In genomic region chr14:102629700-102630365, GRCh38 we compare ENCODE assay signal across 1 cellular context.
TF ChIP-seq lines count a peak whose summit lies in the region.

No MANE protein-coding gene starts in this region.

TF ChIP-seq in HEK293, 187 proteins besides CTCF, POLR2A, EP300 and RAD21 (continued from another document and continues in another):
- TF ChIP-seq GFI1B (tag by site-specific recombination; IDR thresholded peaks at IDR 0.05) (no peak), ZNF596 (tag by site-specific recombination; IDR thresholded peaks at IDR 0.05) (no peak), ZNF404 (tag by site-specific recombination; IDR thresholded peaks at IDR 0.05) (no peak), TSHZ1 (tag by site-specific recombination; IDR thresholded peaks at IDR 0.05; ENCODE audit: borderline replicate concordance) (no peak), ZFHX2 (tag by site-specific recombination; conservative IDR thresholded peaks at IDR 0.05) (no peak), ZNF423 (tag by site-specific recombination; IDR thresholded peaks at IDR 0.05) (no peak; the same call in 1 of the 2 replicates), ZNF521 (tag by site-specific recombination; IDR thresholded peaks at IDR 0.05) (no peak), ZNF239 (tag by site-specific recombination; IDR thresholded peaks at IDR 0.05) (no peak), HOXD13 (CRISPR knock-in tag; IDR thresholded peaks at IDR 0.05; ENCODE audit: borderline replicate concordance) (no peak), KLF8 (tag by site-specific recombination; IDR thresholded peaks at IDR 0.05) (no peak), ZNF610 (tag by site-specific recombination; IDR thresholded peaks at IDR 0.05; ENCODE audit: borderline replicate concordance) (no peak), ZBTB10 (tag by site-specific recombination; IDR thresholded peaks at IDR 0.05) (no peak), ZNF292 (tag by site-specific recombination; IDR thresholded peaks at IDR 0.05; ENCODE audit: borderline replicate concordance, low read depth) (no peak), ZNF843 (tag by site-specific recombination; IDR thresholded peaks at IDR 0.05) (peak; percentile 85), ZNF510 (tag by site-specific recombination; IDR thresholded peaks at IDR 0.05; ENCODE audit: insufficient replicate concordance) (no peak), ZSCAN30 (tag by site-specific recombination; IDR thresholded peaks at IDR 0.05) (no peak), ELK4 (IDR thresholded peaks at IDR 0.05; ENCODE audit: borderline replicate concordance, low read depth, low read length) (no peak), ZNF426 (tag by site-specific recombination; IDR thresholded peaks at IDR 0.05) (no peak), KLF16 (tag by site-specific recombination; IDR thresholded peaks at IDR 0.05) (no peak), ZNF184 (tag by site-specific recombination; IDR thresholded peaks at IDR 0.05) (no peak), TCF7L2 (IDR thresholded peaks at IDR 0.05; ENCODE audit: borderline replicate concordance, low read depth, low read length) (no peak), SCRT1 (tag by site-specific recombination; IDR thresholded peaks at IDR 0.05; ENCODE audit: borderline replicate concordance) (no peak), ZNF624 (tag by site-specific recombination; IDR thresholded peaks at IDR 0.05) (no peak), ZFP69B (tag by site-specific recombination; IDR thresholded peaks at IDR 0.05) (0 out of 2 replicates have a peak, but pooled peaks have one; percentile 44), ZNF785 (tag by site-specific recombination; IDR thresholded peaks at IDR 0.05) (no peak), ZNF645 (tag by site-specific recombination; IDR thresholded peaks at IDR 0.05) (no peak), ZNF549 (tag by site-specific recombination; IDR thresholded peaks at IDR 0.05) (no peak), ZNF174 (tag by site-specific recombination; IDR thresholded peaks at IDR 0.05) (no peak), ZNF514 (tag by site-specific recombination; IDR thresholded peaks at IDR 0.05) (no peak), ZNF155 (tag by site-specific recombination; IDR thresholded peaks at IDR 0.05) (no peak), ZNF138 (tag by site-specific recombination; IDR thresholded peaks at IDR 0.05; ENCODE audit: borderline replicate concordance) (no peak), ZNF449 (tag by site-specific recombination; IDR thresholded peaks at IDR 0.05) (no peak), ZNF114 (tag by site-specific recombination; IDR thresholded peaks at IDR 0.05) (no peak), RBAK (tag by site-specific recombination; IDR thresholded peaks at IDR 0.05) (no peak), ZNF670 (tag by site-specific recombination; IDR thresholded peaks at IDR 0.05; ENCODE audit: low read depth) (no peak), HIC1 (tag by site-specific recombination; IDR thresholded peaks at IDR 0.05) (no peak; the same call in 1 of the 2 replicates), HOXC10 (CRISPR knock-in tag; IDR thresholded peaks at IDR 0.05) (no peak), ZNF555 (tag by site-specific recombination; conservative IDR thresholded peaks at IDR 0.05) (no peak), ZNF548 (tag by site-specific recombination; IDR thresholded peaks at IDR 0.05) (no peak)
- TF ChIP-seq, protein P1, sequence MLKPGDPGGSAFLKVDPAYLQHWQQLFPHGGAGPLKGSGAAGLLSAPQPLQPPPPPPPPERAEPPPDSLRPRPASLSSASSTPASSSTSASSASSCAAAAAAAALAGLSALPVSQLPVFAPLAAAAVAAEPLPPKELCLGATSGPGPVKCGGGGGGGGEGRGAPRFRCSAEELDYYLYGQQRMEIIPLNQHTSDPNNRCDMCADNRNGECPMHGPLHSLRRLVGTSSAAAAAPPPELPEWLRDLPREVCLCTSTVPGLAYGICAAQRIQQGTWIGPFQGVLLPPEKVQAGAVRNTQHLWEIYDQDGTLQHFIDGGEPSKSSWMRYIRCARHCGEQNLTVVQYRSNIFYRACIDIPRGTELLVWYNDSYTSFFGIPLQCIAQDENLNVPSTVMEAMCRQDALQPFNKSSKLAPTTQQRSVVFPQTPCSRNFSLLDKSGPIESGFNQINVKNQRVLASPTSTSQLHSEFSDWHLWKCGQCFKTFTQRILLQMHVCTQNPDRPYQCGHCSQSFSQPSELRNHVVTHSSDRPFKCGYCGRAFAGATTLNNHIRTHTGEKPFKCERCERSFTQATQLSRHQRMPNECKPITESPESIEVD (tag by site-specific recombination; IDR thresholded peaks at IDR 0.05): peak; percentile 92
- TF ChIP-seq, protein P2, sequence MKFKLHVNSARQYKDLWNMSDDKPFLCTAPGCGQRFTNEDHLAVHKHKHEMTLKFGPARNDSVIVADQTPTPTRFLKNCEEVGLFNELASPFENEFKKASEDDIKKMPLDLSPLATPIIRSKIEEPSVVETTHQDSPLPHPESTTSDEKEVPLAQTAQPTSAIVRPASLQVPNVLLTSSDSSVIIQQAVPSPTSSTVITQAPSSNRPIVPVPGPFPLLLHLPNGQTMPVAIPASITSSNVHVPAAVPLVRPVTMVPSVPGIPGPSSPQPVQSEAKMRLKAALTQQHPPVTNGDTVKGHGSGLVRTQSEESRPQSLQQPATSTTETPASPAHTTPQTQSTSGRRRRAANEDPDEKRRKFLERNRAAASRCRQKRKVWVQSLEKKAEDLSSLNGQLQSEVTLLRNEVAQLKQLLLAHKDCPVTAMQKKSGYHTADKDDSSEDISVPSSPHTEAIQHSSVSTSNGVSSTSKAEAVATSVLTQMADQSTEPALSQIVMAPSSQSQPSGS (tag by site-specific recombination; IDR thresholded peaks at IDR 0.05; ENCODE audit: low read depth): no peak
- TF ChIP-seq, protein P3, sequence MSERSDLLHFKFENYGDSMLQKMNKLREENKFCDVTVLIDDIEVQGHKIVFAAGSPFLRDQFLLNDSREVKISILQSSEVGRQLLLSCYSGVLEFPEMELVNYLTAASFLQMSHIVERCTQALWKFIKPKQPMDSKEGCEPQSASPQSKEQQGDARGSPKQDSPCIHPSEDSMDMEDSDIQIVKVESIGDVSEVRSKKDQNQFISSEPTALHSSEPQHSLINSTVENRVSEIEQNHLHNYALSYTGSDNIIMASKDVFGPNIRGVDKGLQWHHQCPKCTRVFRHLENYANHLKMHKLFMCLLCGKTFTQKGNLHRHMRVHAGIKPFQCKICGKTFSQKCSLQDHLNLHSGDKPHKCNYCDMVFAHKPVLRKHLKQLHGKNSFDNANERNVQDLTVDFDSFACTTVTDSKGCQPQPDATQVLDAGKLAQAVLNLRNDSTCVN (tag by site-specific recombination; optimal IDR thresholded peaks at IDR 0.05): no peak
- TF ChIP-seq, protein P4, sequence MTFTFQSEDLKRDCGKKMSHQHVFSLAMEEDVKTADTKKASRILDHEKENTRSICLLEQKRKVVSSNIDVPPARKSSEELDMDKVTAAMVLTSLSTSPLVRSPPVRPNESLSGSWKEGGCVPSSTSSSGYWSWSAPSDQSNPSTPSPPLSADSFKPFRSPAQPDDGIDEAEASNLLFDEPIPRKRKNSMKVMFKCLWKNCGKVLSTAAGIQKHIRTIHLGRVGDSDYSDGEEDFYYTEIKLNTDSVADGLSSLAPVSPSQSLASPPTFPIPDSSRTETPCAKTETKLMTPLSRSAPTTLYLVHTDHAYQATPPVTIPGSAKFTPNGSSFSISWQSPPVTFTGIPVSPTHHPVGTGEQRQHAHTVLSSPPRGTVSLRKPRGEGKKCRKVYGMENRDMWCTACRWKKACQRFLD (tag by site-specific recombination; IDR thresholded peaks at IDR 0.05): no peak
- TF ChIP-seq, protein P5, sequence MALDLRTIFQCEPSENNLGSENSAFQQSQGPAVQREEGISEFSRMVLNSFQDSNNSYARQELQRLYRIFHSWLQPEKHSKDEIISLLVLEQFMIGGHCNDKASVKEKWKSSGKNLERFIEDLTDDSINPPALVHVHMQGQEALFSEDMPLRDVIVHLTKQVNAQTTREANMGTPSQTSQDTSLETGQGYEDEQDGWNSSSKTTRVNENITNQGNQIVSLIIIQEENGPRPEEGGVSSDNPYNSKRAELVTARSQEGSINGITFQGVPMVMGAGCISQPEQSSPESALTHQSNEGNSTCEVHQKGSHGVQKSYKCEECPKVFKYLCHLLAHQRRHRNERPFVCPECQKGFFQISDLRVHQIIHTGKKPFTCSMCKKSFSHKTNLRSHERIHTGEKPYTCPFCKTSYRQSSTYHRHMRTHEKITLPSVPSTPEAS (tag by site-specific recombination; IDR thresholded peaks at IDR 0.05): no peak
